ENCODE assay signal across 25 cellular contexts in the genomic region with DNA sequence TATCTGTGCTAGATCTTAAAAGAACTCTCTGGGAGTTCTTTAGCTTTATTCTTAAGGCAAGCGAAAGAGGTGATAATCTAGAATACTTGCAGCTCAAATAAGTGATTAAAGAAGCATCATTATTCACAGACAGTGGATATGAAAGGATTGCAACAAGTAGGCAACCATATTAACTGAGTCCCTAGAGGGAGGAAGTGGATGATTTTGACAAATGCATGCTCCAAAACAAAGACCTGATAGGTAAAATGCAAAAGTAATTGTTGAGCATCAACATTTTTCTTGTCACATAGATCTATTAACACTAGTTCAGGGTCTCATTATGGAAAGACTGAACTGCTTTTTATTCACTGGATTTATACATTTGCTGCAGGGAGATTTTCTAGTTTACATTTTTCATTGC.
"Had no signal": no experiment of that assay in that cellular context is flagged by ENCODE, and none has a peak within 500 bp of the region (broad histone marks: within the 10 kb centered on the region; RNA-seq: fewer than 3 reads in every experiment).

No MANE protein-coding gene starts in this region.

- H3K27ac ChIP-seq: heart right ventricle, hepatocyte, left ventricle myocardium inferior, neutrophil, ovary, right atrium auricular region, right lobe of liver, skin epidermis, spleen, tibial nerve, uterus had no signal

- H2AFZ ChIP-seq: hepatocyte had no signal

- H3K36me3 Mint-ChIP-seq: memory B cell; naive thymus-derived CD4-positive, alpha-beta T cell; natural killer cell treated with Interleukin-12 subunit alpha and Interleukin-12 subunit beta and Interleukin-15 and Interleukin-18, amount 100 ng/mL, for 72 hours; stimulated activated effector memory CD8-positive, alpha-beta T cell treated with anti-CD3 and anti-CD28 coated beads, Interleukin-12 subunit alpha, Interleukin-12 subunit beta, amount 100 ng/mL, for 72 hours; type B pancreatic cell had no signal

- H3K4me3 Mint-ChIP-seq: memory B cell; naive thymus-derived CD4-positive, alpha-beta T cell; natural killer cell treated with Interleukin-12 subunit alpha and Interleukin-12 subunit beta and Interleukin-15 and Interleukin-18, amount 100 ng/mL, for 72 hours; neural crest cell; stimulated activated effector memory CD8-positive, alpha-beta T cell treated with anti-CD3 and anti-CD28 coated beads, Interleukin-12 subunit alpha, Interleukin-12 subunit beta, amount 100 ng/mL, for 72 hours; stimulated activated naive CD8-positive, alpha-beta T cell treated with anti-CD3 and anti-CD28 coated beads, Interleukin-15, amount 100 ng/mL, for 72 hours; type B pancreatic cell had no signal

- H3K27ac Mint-ChIP-seq: memory B cell; naive thymus-derived CD4-positive, alpha-beta T cell; natural killer cell treated with Interleukin-12 subunit alpha and Interleukin-12 subunit beta and Interleukin-15 and Interleukin-18, amount 100 ng/mL, for 72 hours; progenitor cell of endocrine pancreas; stimulated activated effector memory CD8-positive, alpha-beta T cell treated with anti-CD3 and anti-CD28 coated beads, Interleukin-12 subunit alpha, Interleukin-12 subunit beta, amount 100 ng/mL, for 72 hours; stimulated activated naive CD8-positive, alpha-beta T cell treated with anti-CD3 and anti-CD28 coated beads, Interleukin-15, amount 100 ng/mL, for 72 hours; type B pancreatic cell had no signal

- DNase-seq: islet precursor cell; naive thymus-derived CD4-positive, alpha-beta T cell; occipital lobe; ovary; right lobe of liver; spleen; stimulated activated CD4-positive, alpha-beta T cell treated with anti-CD3 and anti-CD28 coated beads, Interleukin-4, amount 100 ng/mL, for 24 hours; stimulated activated naive CD4-positive, alpha-beta T cell; stimulated activated naive CD8-positive, alpha-beta T cell treated with anti-CD3 and anti-CD28 coated beads, Interleukin-15, amount 100 ng/mL, for 72 hours; uterus had no signal

- H3K4me1 Mint-ChIP-seq: memory B cell; naive thymus-derived CD4-positive, alpha-beta T cell; neural crest cell; stimulated activated effector memory CD8-positive, alpha-beta T cell treated with anti-CD3 and anti-CD28 coated beads, Interleukin-12 subunit alpha, Interleukin-12 subunit beta, amount 100 ng/mL, for 72 hours; stimulated activated naive CD8-positive, alpha-beta T cell treated with anti-CD3 and anti-CD28 coated beads, Interleukin-15, amount 100 ng/mL, for 72 hours had no signal

- H3K9me3 Mint-ChIP-seq: memory B cell; natural killer cell treated with Interleukin-12 subunit alpha and Interleukin-12 subunit beta and Interleukin-15 and Interleukin-18, amount 100 ng/mL, for 72 hours; neural crest cell; stimulated activated naive CD8-positive, alpha-beta T cell treated with anti-CD3 and anti-CD28 coated beads, Interleukin-15, amount 100 ng/mL, for 72 hours; type B pancreatic cell had no signal

- H3K4me3 ChIP-seq: heart right ventricle, hepatocyte, left ventricle myocardium inferior, lung, mucosa of descending colon, ovary, right atrium auricular region, right lobe of liver, skin epidermis, spleen, tibial nerve, uterus had no signal

- H3K79me2 ChIP-seq: hepatocyte had no signal

- H3K4me2 ChIP-seq: hepatocyte had no signal

- ATAC-seq: heart right ventricle; mucosa of descending colon; naive thymus-derived CD4-positive, alpha-beta T cell; natural killer cell treated with Interleukin-12 subunit alpha and Interleukin-12 subunit beta and Interleukin-15 and Interleukin-18, amount 100 ng/mL, for 72 hours; stimulated activated effector memory CD8-positive, alpha-beta T cell treated with anti-CD3 and anti-CD28 coated beads, Interleukin-12 subunit alpha, Interleukin-12 subunit beta, amount 100 ng/mL, for 72 hours; stimulated activated naive CD8-positive, alpha-beta T cell treated with anti-CD3 and anti-CD28 coated beads, Interleukin-15, amount 100 ng/mL, for 72 hours had no signal

- H3K27me3 ChIP-seq: heart right ventricle, hepatocyte, neutrophil, ovary, right atrium auricular region, right lobe of liver, spleen, tibial nerve, uterus had no signal

- H3K36me3 ChIP-seq: heart right ventricle, left ventricle myocardium inferior, neutrophil, ovary, right atrium auricular region, right lobe of liver, spleen, tibial nerve, uterus had no signal

- H3K27me3 Mint-ChIP-seq: memory B cell; naive thymus-derived CD4-positive, alpha-beta T cell; natural killer cell treated with Interleukin-12 subunit alpha and Interleukin-12 subunit beta and Interleukin-15 and Interleukin-18, amount 100 ng/mL, for 72 hours; progenitor cell of endocrine pancreas; stimulated activated naive CD8-positive, alpha-beta T cell treated with anti-CD3 and anti-CD28 coated beads, Interleukin-15, amount 100 ng/mL, for 72 hours; type B pancreatic cell had no signal

- H3K9me3 ChIP-seq: heart right ventricle, left ventricle myocardium inferior, mucosa of descending colon, neutrophil, ovary, right atrium auricular region, right lobe of liver, spleen, tibial nerve, uterus had no signal
